9 cellular contexts compared by ENCODE assay signal in the genomic region with DNA sequence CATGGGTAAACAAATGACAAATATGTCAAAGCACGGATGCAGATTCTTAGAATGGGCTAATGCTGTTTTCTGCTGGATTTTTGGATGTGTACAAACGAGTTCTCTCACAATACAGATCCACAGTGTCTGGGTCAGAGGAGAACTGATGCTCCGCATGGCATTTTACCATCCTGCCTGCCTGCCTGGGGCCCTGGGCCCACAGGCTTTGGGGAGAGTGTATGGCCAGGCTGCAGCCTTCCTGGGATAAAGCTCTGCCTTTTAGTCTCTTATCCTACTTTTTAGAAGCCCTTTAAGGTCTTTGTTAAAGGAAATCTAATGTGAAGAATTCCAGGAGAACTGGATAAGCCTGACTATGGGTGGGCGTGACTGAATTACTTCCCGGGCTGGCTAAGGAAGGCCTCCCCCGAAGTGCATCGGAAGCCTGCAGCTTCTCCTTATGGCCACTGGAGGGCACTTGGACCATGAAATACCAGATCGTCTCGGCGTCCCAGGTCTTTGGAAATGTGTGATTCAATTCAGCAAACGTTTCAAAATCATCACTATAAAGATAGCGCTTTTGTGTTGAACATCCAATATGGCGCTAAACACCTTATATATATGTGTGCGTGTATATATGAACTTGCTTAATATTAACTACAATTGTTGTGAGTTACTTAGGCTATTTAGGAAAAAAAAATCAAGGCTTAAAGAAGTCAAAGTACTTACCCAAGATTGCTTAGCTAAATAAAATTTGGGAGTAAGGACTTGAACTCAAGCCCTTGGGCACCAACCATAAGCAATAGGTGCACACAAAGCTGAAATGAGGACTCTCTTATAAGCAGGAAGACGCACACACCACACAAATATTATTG. TPM values are rescaled to one million over a fixed set of nuclear protein-coding genes. Genes with fewer than 3 reads are reported as not detected.
DNase-seq lines count a peak whose midpoint lies in the region; ATAC-seq, FAIRE-seq and TF ChIP-seq lines count a peak whose summit lies in the region.
"Had no signal": no experiment of that assay in that cellular context is flagged by ENCODE, and none has a peak within 500 bp of the region (broad histone marks: within the 10 kb centered on the region; RNA-seq: fewer than 3 reads in every experiment).

No MANE protein-coding gene starts in this region.

- FAIRE-seq in HepG2 (lab: Jason Lieb, UNC), result peak; percentile 95

- BruUV-seq in HepG2 (replicated peaks; lab: Mats Ljungman, UMichigan), result no TSS peak

- H3K4me3 ChIP-seq in WI38 (ENCODE audit: low read depth, low read length) (no peak overlapping the region), HepG2 (replicated peaks in 1 of 3; ENCODE audit: insufficient read depth in 1 of 3, low read depth in 2 of 3, low read length in 3 of 3) (no peak overlapping the region)
- H3K4me3 ChIP-seq: BLaER1 treated with 17β-estradiol and CSF1 and Interleukin-3, amounts not matched to agents 10 nM and 100 nM had no signal

- H3K9me3 ChIP-seq in HepG2 (ENCODE audit: low read length), result no peaks in the 10 kb centered on the region
- H3K9me3 ChIP-seq: BLaER1 treated with 17β-estradiol and CSF1 and Interleukin-3, amounts not matched to agents 10 nM and 100 nM had no signal

- no peak for TF ChIP-seq POLR2A in HepG2 (IDR thresholded peaks at IDR 0.05; ENCODE audit: insufficient read depth in 1 of 2, low read depth in 2 of 2, low read length in 2 of 2)

- H2AFZ ChIP-seq in HepG2 (ENCODE audit: low read length), result no peak overlapping the region

- ATAC-seq in HG03045 (IDR thresholded peaks at IDR 0.05; ENCODE audit: unreplicated experiment), result peak; percentile 76
- ATAC-seq in HepG2, result peak; percentile 78

- H3K79me2 ChIP-seq in HepG2 (ENCODE audit: insufficient read depth, low read length), result no peaks in the 10 kb centered on the region

- H3K27me3 ChIP-seq in HepG2 (ENCODE audit: control insufficient read depth in 1 of 2, insufficient read depth in 2 of 2, low read length in 2 of 2), result peaks cover 2 to 31% of the 10 kb centered on the region in 2 experiments; a peak in 4 of 5 replicates
- H3K27me3 ChIP-seq: BLaER1 treated with 17β-estradiol and CSF1 and Interleukin-3, amounts not matched to agents 10 nM and 100 nM had no signal

- H3K4me1 ChIP-seq in HepG2 (ENCODE audit: insufficient read depth, low read length), result peaks cover 42% of the 10 kb centered on the region

- in situ Hi-C loops in HepG2 (cut with HindIII; ENCODE audit: extremely low pct_ligation_motif_present, low pct_unique_long_range_greater_than_20kb), result loop anchor here (5.0 kb wide), 1 partner anchor 129 kb away; no protein-coding TSS in a partner anchor

- WGBS in HepG2 (ENCODE audit: low lambda C conversion rate), result 13% methylated on average over 15 of the region's 15 CpGs

- DNase-seq in NCI-H524 (lab: John Stamatoyannopoulos, UW), result peak; percentile 55 to 78
- DNase-seq in NCI-H524 treated with DMSO at 0.1 percent for 48 hours (lab: John Stamatoyannopoulos, UW), result no peak
- peak; percentile 73 for DNase-seq in NCI-H345 (lab: John Stamatoyannopoulos, UW)
- DNase-seq in cerebellar cortex (ENCODE audit: low spot score), result peak; percentile 87
- peak; percentile 67 for DNase-seq in HepG2 (ENCODE audit: low spot score)
- peak; percentile 49 for DNase-seq in stimulated activated CD4-positive, alpha-beta T cell treated with anti-CD3 and anti-CD28 coated beads, Interleukin-4, amount 100 ng/mL, for 1 hour

- POLR2A ChIA-PET in HepG2 (lab: Yijun Ruan, JAX), result interaction anchor here (0.7 to 0.9 kb wide), 3 partner anchors 14 to 127 kb away, joined by 3 read pairs; a partner anchor contains a TSS

- no peak for TF ChIP-seq EP300 in HepG2 (IDR thresholded peaks at IDR 0.05; ENCODE audit: low read depth in 2 of 2, low read length in 2 of 2)
- TF ChIP-seq EP300 in HepG2 (CRISPR knock-in tag; IDR thresholded peaks at IDR 0.05; ENCODE audit: borderline replicate concordance), result no peak

- intact Hi-C loops in HepG2 (cut with micrococcal nuclease; ENCODE audit: unreplicated experiment), result loop anchor here (1.0 to 2.0 kb wide), 2 partner anchors 56 to 127 kb away; no protein-coding TSS in a partner anchor

- no peaks in the 10 kb centered on the region; the same call in 1 of the 2 replicates for H4K20me1 ChIP-seq in HepG2 (ENCODE audit: insufficient read depth, low read length)
- H4K20me1 ChIP-seq: BLaER1 treated with 17β-estradiol and CSF1 and Interleukin-3, amounts not matched to agents 10 nM and 100 nM had no signal

- no peak overlapping the region for H3K4me2 ChIP-seq in HepG2 (ENCODE audit: low read depth, low read length)

- no peak overlapping the region for H3K9ac ChIP-seq in HepG2 (ENCODE audit: insufficient read depth, low read depth, low read length)

- no peaks in the 10 kb centered on the region for H3K36me3 ChIP-seq in HepG2 (replicated peaks in 1 of 2; ENCODE audit: control insufficient read depth in 1 of 2, insufficient read depth in 2 of 2, low read length in 2 of 2)
- H3K36me3 ChIP-seq: BLaER1 treated with 17β-estradiol and CSF1 and Interleukin-3, amounts not matched to agents 10 nM and 100 nM had no signal

- peak; percentile 88 for TF ChIP-seq CTCF in WI38 (IDR thresholded peaks at IDR 0.05; ENCODE audit: low read depth, low read length)
- peak; percentile 88 for TF ChIP-seq CTCF in HepG2 (CRISPR knock-in tag; IDR thresholded peaks at IDR 0.05)

- CTCF ChIA-PET in HepG2 (lab: Yijun Ruan, JAX; ENCODE audit: low intra/inter-chr PET ratio, low total read pairs), result interaction anchor here (1.2 to 1.9 kb wide), 4 partner anchors 56 to 240 kb away, joined by 3 to 19 read pairs (median 4); no protein-coding TSS in a partner anchor

- H3K27ac ChIP-seq in HepG2 (ENCODE audit: extremely low read length, insufficient read depth, low read length), result no peak overlapping the region
- H3K27ac ChIP-seq: BLaER1 treated with 17β-estradiol and CSF1 and Interleukin-3, amounts not matched to agents 10 nM and 100 nM had no signal

- TF ChIP-seq RAD21 in HepG2 (CRISPR knock-in tag; IDR thresholded peaks at IDR 0.05), result peak; percentile 70

RNA-seq across cellular contexts. Expression of a gene that starts 15.2 kb away (rescaled TPM):
- 103 and 104 TPM in 2 replicates for total RNA-seq in HepG2 (2016; rRNA removed; fragmentation: Illumina TruSeq; extraction: Trizol)
- total RNA-seq in HepG2 (2016; cell fraction: cytosol; rRNA removed; fragmentation: Illumina TruSeq; extraction: Trizol; ENCODE audit: low read depth), result 50.2 and 51.7 TPM in 2 replicates
- 93.4 and 106 TPM in 2 replicates for total RNA-seq in HepG2 (2016; cell fraction: insoluble cytoplasmic fraction; rRNA removed; fragmentation: Illumina TruSeq; extraction: Trizol)
- total RNA-seq in HepG2 (2016; cell fraction: membrane; rRNA removed; fragmentation: Illumina TruSeq; extraction: Trizol), result 77.6 and 92.7 TPM in 2 replicates
- 62.5 and 67.1 TPM in 2 replicates for total RNA-seq in HepG2 (2016; cell fraction: nucleus; rRNA removed; fragmentation: Illumina TruSeq; extraction: Trizol)
- 109 and 130 TPM in 2 replicates for polyA plus RNA-seq in HepG2 (2011; rRNA removed)
- polyA plus RNA-seq in HepG2 (2011; cell fraction: cytosol; rRNA removed), result 66.5 and 97.7 TPM in 2 replicates
- 277 and 306 TPM in 2 replicates for polyA plus RNA-seq in HepG2 (2011; cell fraction: nucleus; rRNA removed)
- 76.3 and 101 TPM in 2 replicates for polyA plus RNA-seq in HepG2 (2012)
- 62.5 and 80.3 TPM in 2 replicates for polyA plus RNA-seq in HepG2 (2016; cell fraction: cytosol; fragmentation: Illumina TruSeq; extraction: Trizol; ENCODE audit: low read depth)
- polyA plus RNA-seq in HepG2 (2016; cell fraction: insoluble cytoplasmic fraction; fragmentation: Illumina TruSeq; extraction: Trizol; ENCODE audit: low read depth), result 93.7 and 94.8 TPM in 2 replicates
- polyA plus RNA-seq in HepG2 (2016; cell fraction: membrane; fragmentation: Illumina TruSeq; extraction: Trizol; ENCODE audit: low read depth), result 72.3 and 84.5 TPM in 2 replicates
- 145 and 149 TPM in 2 replicates for polyA plus RNA-seq in HepG2 (2016; cell fraction: nucleus; fragmentation: Illumina TruSeq; extraction: Trizol; ENCODE audit: insufficient read depth, low read depth)
- 78.0 and 193 TPM in 2 replicates for polyA minus RNA-seq in HepG2 (2011; rRNA and poly(A)+ RNA removed; ENCODE audit: low replicate concordance)
- polyA minus RNA-seq in HepG2 (2011; cell fraction: cytosol; rRNA and poly(A)+ RNA removed), result 37.2 and 45.9 TPM in 2 replicates
- 77.3 and 82.6 TPM in 2 replicates for polyA minus RNA-seq in HepG2 (2011; cell fraction: nucleus; rRNA and poly(A)+ RNA removed)

RNA-seq across cellular contexts. Expression of a gene that starts 15.3 kb away (rescaled TPM):
- total RNA-seq in HepG2 (2016; rRNA removed; fragmentation: Illumina TruSeq; extraction: Trizol), result not detected in 2 replicates
- 0.10 TPM in 1 of 2 replicates, not detected in the other for total RNA-seq in HepG2 (2016; cell fraction: cytosol; rRNA removed; fragmentation: Illumina TruSeq; extraction: Trizol; ENCODE audit: low read depth)
- not detected in 2 replicates for total RNA-seq in HepG2 (2016; cell fraction: insoluble cytoplasmic fraction; rRNA removed; fragmentation: Illumina TruSeq; extraction: Trizol)
- not detected in 2 replicates for total RNA-seq in HepG2 (2016; cell fraction: membrane; rRNA removed; fragmentation: Illumina TruSeq; extraction: Trizol)
- total RNA-seq in HepG2 (2016; cell fraction: nucleus; rRNA removed; fragmentation: Illumina TruSeq; extraction: Trizol), result not detected in 2 replicates
- 0.21 TPM in 1 of 2 replicates, not detected in the other for polyA plus RNA-seq in HepG2 (2011; rRNA removed)
- polyA plus RNA-seq in HepG2 (2011; cell fraction: cytosol; rRNA removed), result 0.05 and 0.09 TPM in 2 replicates
- 0.51 TPM in 1 of 2 replicates, not detected in the other for polyA plus RNA-seq in HepG2 (2011; cell fraction: nucleus; rRNA removed)
- polyA plus RNA-seq in HepG2 (2012), result not detected in 2 replicates
- polyA plus RNA-seq in HepG2 (2016; cell fraction: cytosol; fragmentation: Illumina TruSeq; extraction: Trizol; ENCODE audit: low read depth), result not detected in 2 replicates
- not detected in 2 replicates for polyA plus RNA-seq in HepG2 (2016; cell fraction: insoluble cytoplasmic fraction; fragmentation: Illumina TruSeq; extraction: Trizol; ENCODE audit: low read depth)
- not detected in 2 replicates for polyA plus RNA-seq in HepG2 (2016; cell fraction: membrane; fragmentation: Illumina TruSeq; extraction: Trizol; ENCODE audit: low read depth)
- polyA plus RNA-seq in HepG2 (2016; cell fraction: nucleus; fragmentation: Illumina TruSeq; extraction: Trizol; ENCODE audit: insufficient read depth, low read depth), result not detected in 2 replicates
- 0.06 and 8.3 TPM in 2 replicates for polyA minus RNA-seq in HepG2 (2011; rRNA and poly(A)+ RNA removed; ENCODE audit: low replicate concordance)
- polyA minus RNA-seq in HepG2 (2011; cell fraction: cytosol; rRNA and poly(A)+ RNA removed), result not detected in 2 replicates
- not detected in 2 replicates for polyA minus RNA-seq in HepG2 (2011; cell fraction: nucleus; rRNA and poly(A)+ RNA removed)

RNA-seq across cellular contexts. Expression of a gene that starts 31.8 kb away (rescaled TPM):
- total RNA-seq in HepG2 (2016; rRNA removed; fragmentation: Illumina TruSeq; extraction: Trizol), result 0.18 TPM in 1 of 2 replicates, not detected in the other
- 0.51 TPM in 1 of 2 replicates, not detected in the other for total RNA-seq in HepG2 (2016; cell fraction: cytosol; rRNA removed; fragmentation: Illumina TruSeq; extraction: Trizol; ENCODE audit: low read depth)
- 0.06 TPM in 1 of 2 replicates, not detected in the other for total RNA-seq in HepG2 (2016; cell fraction: insoluble cytoplasmic fraction; rRNA removed; fragmentation: Illumina TruSeq; extraction: Trizol)
- 0.12 and 1.1 TPM in 2 replicates for total RNA-seq in HepG2 (2016; cell fraction: membrane; rRNA removed; fragmentation: Illumina TruSeq; extraction: Trizol)
- 0.71 TPM in 1 of 2 replicates, not detected in the other for total RNA-seq in HepG2 (2016; cell fraction: nucleus; rRNA removed; fragmentation: Illumina TruSeq; extraction: Trizol)
- 0.24 and 0.94 TPM in 2 replicates for polyA plus RNA-seq in HepG2 (2011; rRNA removed)
- 0.13 and 0.20 TPM in 2 replicates for polyA plus RNA-seq in HepG2 (2011; cell fraction: cytosol; rRNA removed)
- polyA plus RNA-seq in HepG2 (2011; cell fraction: nucleus; rRNA removed), result 0.45 and 1.0 TPM in 2 replicates
- 0.93 and 1.4 TPM in 2 replicates for polyA plus RNA-seq in HepG2 (2012)
- polyA plus RNA-seq in HepG2 (2016; cell fraction: cytosol; fragmentation: Illumina TruSeq; extraction: Trizol; ENCODE audit: low read depth), result 0.38 and 0.63 TPM in 2 replicates
- 0.98 TPM in 1 of 2 replicates, not detected in the other for polyA plus RNA-seq in HepG2 (2016; cell fraction: insoluble cytoplasmic fraction; fragmentation: Illumina TruSeq; extraction: Trizol; ENCODE audit: low read depth)
- polyA plus RNA-seq in HepG2 (2016; cell fraction: membrane; fragmentation: Illumina TruSeq; extraction: Trizol; ENCODE audit: low read depth), result 0.58 and 1.4 TPM in 2 replicates
- polyA plus RNA-seq in HepG2 (2016; cell fraction: nucleus; fragmentation: Illumina TruSeq; extraction: Trizol; ENCODE audit: insufficient read depth, low read depth), result 0.41 TPM in 1 of 2 replicates, not detected in the other
- 0.44 and 4.0 TPM in 2 replicates for polyA minus RNA-seq in HepG2 (2011; rRNA and poly(A)+ RNA removed; ENCODE audit: low replicate concordance)
- polyA minus RNA-seq in HepG2 (2011; cell fraction: cytosol; rRNA and poly(A)+ RNA removed), result not detected in 2 replicates
- 0.37 and 1.8 TPM in 2 replicates for polyA minus RNA-seq in HepG2 (2011; cell fraction: nucleus; rRNA and poly(A)+ RNA removed)
